In genomic region chr19:13156968-13157882, GRCh38 we compare ENCODE assay signal across 1 cellular context.
TF ChIP-seq lines count a peak whose summit lies in the region.

No MANE protein-coding gene starts in this region.

TF ChIP-seq in GM12878, 131 proteins besides CTCF, POLR2A, EP300 and RAD21 (continued from another document):
- TF ChIP-seq, protein P1, sequence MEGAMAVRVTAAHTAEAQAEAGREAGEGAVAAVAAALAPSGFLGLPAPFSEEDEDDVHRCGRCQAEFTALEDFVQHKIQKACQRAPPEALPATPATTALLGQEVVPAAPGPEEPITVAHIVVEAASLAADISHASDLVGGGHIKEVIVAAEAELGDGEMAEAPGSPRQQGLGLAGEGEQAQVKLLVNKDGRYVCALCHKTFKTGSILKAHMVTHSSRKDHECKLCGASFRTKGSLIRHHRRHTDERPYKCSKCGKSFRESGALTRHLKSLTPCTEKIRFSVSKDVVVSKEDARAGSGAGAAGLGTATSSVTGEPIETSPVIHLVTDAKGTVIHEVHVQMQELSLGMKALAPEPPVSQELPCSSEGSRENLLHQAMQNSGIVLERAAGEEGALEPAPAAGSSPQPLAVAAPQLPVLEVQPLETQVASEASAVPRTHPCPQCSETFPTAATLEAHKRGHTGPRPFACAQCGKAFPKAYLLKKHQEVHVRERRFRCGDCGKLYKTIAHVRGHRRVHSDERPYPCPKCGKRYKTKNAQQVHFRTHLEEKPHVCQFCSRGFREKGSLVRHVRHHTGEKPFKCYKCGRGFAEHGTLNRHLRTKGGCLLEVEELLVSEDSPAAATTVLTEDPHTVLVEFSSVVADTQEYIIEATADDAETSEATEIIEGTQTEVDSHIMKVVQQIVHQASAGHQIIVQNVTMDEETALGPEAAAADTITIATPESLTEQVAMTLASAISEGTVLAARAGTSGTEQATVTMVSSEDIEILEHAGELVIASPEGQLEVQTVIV (IDR thresholded peaks at IDR 0.05; ENCODE audit: borderline replicate concordance, partially characterized antibody): no peak
- TF ChIP-seq ZNF274 (IDR thresholded peaks at IDR 0.05; ENCODE audit: insufficient read depth, insufficient read length) (no peak), PAX8 (IDR thresholded peaks at IDR 0.05) (no peak), YBX1 (IDR thresholded peaks at IDR 0.05) (peak; percentile 49; the same call in 1 of the 2 replicates), TCF3 (IDR thresholded peaks at IDR 0.05; ENCODE audit: borderline replicate concordance, insufficient read depth, low read depth, low read length) (no peak), GABPA (IDR thresholded peaks at IDR 0.05; ENCODE audit: low read depth) (no peak), SMAD1 (IDR thresholded peaks at IDR 0.05; ENCODE audit: low read depth, partially characterized antibody) (peak; percentile 47)
